Comparison of ENCODE assay signal across 9 cellular contexts in genomic region chrX:71118985-71119535, GRCh38. TPM values are rescaled to one million over a fixed set of nuclear protein-coding genes. Genes with fewer than 3 reads are reported as not detected.
DNase-seq lines count a peak whose midpoint lies in the region; ATAC-seq and TF ChIP-seq lines count a peak whose summit lies in the region.
"Had no signal": no experiment of that assay in that cellular context is flagged by ENCODE, and none has a peak within 500 bp of the region (broad histone marks: within the 10 kb centered on the region; RNA-seq: fewer than 3 reads in every experiment).

No MANE protein-coding gene starts in this region.

- ATAC-seq in natural killer cell: peak in 2 of 3 donors; percentile 14 to 16
- no peak for ATAC-seq in GM21526 (IDR thresholded peaks at IDR 0.05; ENCODE audit: low FRiP score, unreplicated experiment)
- ATAC-seq in GM21423 (IDR thresholded peaks at IDR 0.05; ENCODE audit: unreplicated experiment): no peak

- H3K9ac ChIP-seq in NT2/D1 (ENCODE audit: insufficient read length, low read depth) (peak overlapping the region; percentile 79), endocrine pancreas (ENCODE audit: control insufficient read depth, insufficient read depth, low read length) (peak overlapping the region; percentile 44)

- H3K36me3 ChIP-seq in NT2/D1 (ENCODE audit: insufficient read depth, insufficient read length, low read length) (peaks cover 46% of the 10 kb centered on the region), endocrine pancreas (ENCODE audit: control insufficient read depth, insufficient read depth, low read length) (peaks cover 4% of the 10 kb centered on the region)
- H3K36me3 ChIP-seq: SJSA1 had no signal

- no peaks in the 10 kb centered on the region for H3K27me3 Mint-ChIP-seq in natural killer cell (ENCODE audit: low read depth in 2 of 2)

- peak overlapping the region; percentile 88 for H3K4me3 Mint-ChIP-seq in natural killer cell

- DNase-seq in GM12864 (ENCODE audit: low read depth) (no peak), NT2/D1 (ENCODE audit: low read depth, low spot score) (no peak), natural killer cell (no peak), retina (no peak), cortex of kidney (lab: John Stamatoyannopoulos, UW) (no peak)

- intact Hi-C loops in natural killer cell (cut with micrococcal nuclease): loop anchor here (1.0 kb wide), 1 partner anchor 16 kb away; no protein-coding TSS in a partner anchor

- peaks cover 6 to 27% of the 10 kb centered on the region in 2 donors for H3K4me1 Mint-ChIP-seq in natural killer cell

- TF ChIP-seq CTCF in GM12864 (IDR thresholded peaks at IDR 0.05; ENCODE audit: low read depth, low read length, missing control alignments): no peak
- no peak for TF ChIP-seq CTCF in natural killer cell (IDR thresholded peaks at IDR 0.05)

- no peaks in the 10 kb centered on the region for H3K36me3 Mint-ChIP-seq in natural killer cell

- H3K4me3 ChIP-seq in GM12864 (ENCODE audit: low read depth, low read length) (peak overlapping the region; percentile 51), NT2/D1 (ENCODE audit: insufficient read length, low read depth) (peak overlapping the region; percentile 61), endocrine pancreas (ENCODE audit: control insufficient read depth, insufficient read depth, low read length) (peak overlapping the region; percentile 38)
- H3K4me3 ChIP-seq: SJSA1 had no signal

- peaks cover 16% of the 10 kb centered on the region for H3K27me3 ChIP-seq in NT2/D1 (ENCODE audit: insufficient read depth, insufficient read length)
- no peaks in the 10 kb centered on the region for H3K27me3 ChIP-seq in endocrine pancreas (ENCODE audit: control insufficient read depth, insufficient read depth, low read length)
- H3K27me3 ChIP-seq: SJSA1 had no signal

- no peaks in the 10 kb centered on the region for H3K9me3 Mint-ChIP-seq in natural killer cell

- H3K9me3 ChIP-seq in NT2/D1 (ENCODE audit: insufficient read depth, low read length) (no peaks in the 10 kb centered on the region), endocrine pancreas (ENCODE audit: control insufficient read depth, low read length) (no peaks in the 10 kb centered on the region)
- H3K9me3 ChIP-seq: SJSA1 had no signal

- peak overlapping the region; percentile 90 to 92 for H3K27ac Mint-ChIP-seq in natural killer cell

- peaks cover 3% of the 10 kb centered on the region for H3K4me1 ChIP-seq in NT2/D1 (ENCODE audit: insufficient read depth, insufficient read length)
- H3K4me1 ChIP-seq in endocrine pancreas (ENCODE audit: control insufficient read depth, insufficient read depth, low read length): no peaks in the 10 kb centered on the region
- H3K4me1 ChIP-seq: SJSA1 had no signal

RNA-seq across cellular contexts. Expression of gene MED12, which starts 0.7 kb away (rescaled TPM):
- 100 to 1,000 TPM; 111 to 156 (median 115) TPM for total RNA-seq in natural killer cell
- total RNA-seq: SJSA1 had no signal

RNA-seq across cellular contexts. Expression of gene IL2RG, which starts 7.7 kb away (rescaled TPM):
- 100 to 1,000 TPM; 506 to 577 (median 550) TPM for total RNA-seq in natural killer cell
- total RNA-seq: SJSA1 had no signal

RNA-seq across cellular contexts. Expression of gene CXorf65, which starts 12.5 kb away (rescaled TPM):
- total RNA-seq in natural killer cell: 100 to 1,000 TPM in 1 of 3 donors, 10 to 100 TPM in 2; 55.8 to 117 (median 92.8) TPM
- total RNA-seq: SJSA1 had no signal

RNA-seq across cellular contexts. Expression of gene FOXO4, which starts 23.4 kb away (rescaled TPM):
- 10 to 100 TPM; 47.3 to 57.2 (median 51.2) TPM for total RNA-seq in natural killer cell
- total RNA-seq: SJSA1 had no signal

RNA-seq across cellular contexts. Expression of gene NLGN3, which starts 25.6 kb away (rescaled TPM):
- 1 to 10 TPM; 4.0 to 4.3 (median 4.0) TPM for total RNA-seq in natural killer cell
- total RNA-seq: SJSA1 had no signal

Comparison
In these comparisons a context has a peak if more than half of its experiments do, and no peak if none do; other contexts are left out.
1. ATAC-seq: peak in natural killer cell (2 of 3); none in GM21526 (single experiment) and GM21423 (single experiment).
2. Peak in every context shown above with its lines, with median percentiles within 50 percentile points of each other: H3K4me3 ChIP-seq.